1 cellular context compared by ENCODE assay signal in genomic region chr1:241519308-241520079, GRCh38.
TF ChIP-seq lines count a peak whose summit lies in the region.

FH (minus strand) TSS chr1:241519755; CDS start chr1:241519722, 33 bp downstream.

TF ChIP-seq in K562, 482 proteins besides CTCF, POLR2A, EP300 and RAD21 (continued from another document and continues in another):
- TF ChIP-seq RERE (CRISPR knock-in tag; IDR thresholded peaks at IDR 0.05; ENCODE audit: borderline replicate concordance) = 0 out of 2 replicates have a peak, but pooled peaks have one; percentile 59
- peak; percentile 59 to 88 for TF ChIP-seq SIN3A (IDR thresholded peaks at IDR 0.05; ENCODE audit: borderline replicate concordance in 2 of 2, control insufficient read depth in 1 of 2, low read depth in 2 of 2, low read length in 2 of 2)
- TF ChIP-seq GATAD2A (IDR thresholded peaks at IDR 0.05) = peak; percentile 78
- peak; percentile 93 for TF ChIP-seq E2F3 (CRISPR knock-in tag; IDR thresholded peaks at IDR 0.05)
- peak in 1 of 2 experiments; percentile 77; a peak in 1 of 3 replicates for TF ChIP-seq CBX3 (IDR thresholded peaks at IDR 0.05; ENCODE audit: borderline replicate concordance in 1 of 2, low read length in 2 of 2)
- TF ChIP-seq MEF2D (tag; conservative IDR thresholded peaks at IDR 0.05; ENCODE audit: low read depth) = no peak
- TF ChIP-seq ZNF507 (tag; conservative IDR thresholded peaks at IDR 0.05) = no peak
- no peak for TF ChIP-seq ZNF655 (CRISPR knock-in tag; IDR thresholded peaks at IDR 0.05)
- TF ChIP-seq HDAC6 (IDR thresholded peaks at IDR 0.05; ENCODE audit: low read depth, low read length) = no peak
- no peak for TF ChIP-seq ZEB2 (IDR thresholded peaks at IDR 0.05)
- peak; percentile 96 for TF ChIP-seq RB1 (IDR thresholded peaks at IDR 0.05; ENCODE audit: low read depth)
- TF ChIP-seq ZFP36 (IDR thresholded peaks at IDR 0.05; ENCODE audit: low read depth, low read length, partially characterized antibody) = no peak
- no peak; the same call in 1 of the 2 replicates for TF ChIP-seq ZNF609 (CRISPR knock-in tag; IDR thresholded peaks at IDR 0.05; ENCODE audit: borderline replicate concordance)
- no peak for TF ChIP-seq TEAD2 (tag; IDR thresholded peaks at IDR 0.05)
- no peak for TF ChIP-seq ZNF696 (CRISPR knock-in tag; conservative IDR thresholded peaks at IDR 0.05)
- no peak for TF ChIP-seq SNRNP70 (optimal IDR thresholded peaks at IDR 0.05; ENCODE audit: low read depth, low read length)
- 0 out of 2 replicates have a peak, but pooled peaks have one; percentile 46 for TF ChIP-seq ATF2 (CRISPR knock-in tag; IDR thresholded peaks at IDR 0.05)
- no peak for TF ChIP-seq MIER1 (IDR thresholded peaks at IDR 0.05; ENCODE audit: low read depth)
- no peak for TF ChIP-seq PREB (CRISPR knock-in tag; IDR thresholded peaks at IDR 0.05)
- TF ChIP-seq CHD7 (IDR thresholded peaks at IDR 0.05; ENCODE audit: low read depth, low read length) = no peak
- no peak for TF ChIP-seq CTCFL (IDR thresholded peaks at IDR 0.05; ENCODE audit: borderline replicate concordance, insufficient read depth, low read depth, low read length, poor library complexity, severe bottlenecking)
- no peak for TF ChIP-seq ZNF165 (CRISPR knock-in tag; IDR thresholded peaks at IDR 0.05; ENCODE audit: borderline replicate concordance)
